8 cellular contexts compared by ENCODE assay signal in genomic region chr20:35541118-35541782, GRCh38. TPM values are rescaled to one million over a fixed set of nuclear protein-coding genes. Genes with fewer than 3 reads are reported as not detected.
DNase-seq lines count a peak whose midpoint lies in the region; ATAC-seq and TF ChIP-seq lines count a peak whose summit lies in the region.

No MANE protein-coding gene starts in this region.

- ATAC-seq in HG03135 (IDR thresholded peaks at IDR 0.05; ENCODE audit: unreplicated experiment) (peak; percentile 6), GM18511 (IDR thresholded peaks at IDR 0.05; ENCODE audit: unreplicated experiment) (no peak)

- H3K4me1 ChIP-seq in muscle layer of colon (ENCODE audit: insufficient read depth, low read length): peaks cover 19% of the 10 kb centered on the region

- TF ChIP-seq CTCF in AG04450 (IDR thresholded peaks at IDR 0.05; ENCODE audit: low read depth, low read length) (no peak), brain microvascular endothelial cell (IDR thresholded peaks at IDR 0.05; ENCODE audit: low read depth, low read length, missing control alignments) (no peak)

- H3K9me3 ChIP-seq in AG04450 (ENCODE audit: control insufficient read depth, insufficient read depth, low read length) (no peaks in the 10 kb centered on the region; the same call in 1 of the 2 replicates), muscle layer of colon (ENCODE audit: low read length) (no peaks in the 10 kb centered on the region)

- H3K4me3 ChIP-seq in AG04450 (ENCODE audit: low read depth, low read length) (peak overlapping the region; percentile 96), brain microvascular endothelial cell (ENCODE audit: low read depth, low read length) (peak overlapping the region; percentile 94), muscle layer of colon (ENCODE audit: low read depth in 1 of 2, low read length in 2 of 2) (peak overlapping the region; percentile 59 to 91)

- CTCF ChIA-PET in AG04450 (lab: Charles Lee): interaction anchor here (0.5 kb wide), 1 partner anchor 82 kb away, joined by 4 read pairs; no protein-coding TSS in a partner anchor

- in situ Hi-C loops in brain microvascular endothelial cell (cut with HindIII; ENCODE audit: low pct_ligation_motif_present, low sequenced_read_pairs): no loop called here

- H3K27me3 ChIP-seq in AG04450 (ENCODE audit: control insufficient read depth, insufficient read depth, low read length) (no peaks in the 10 kb centered on the region), brain microvascular endothelial cell (replicated peaks) (no peaks in the 10 kb centered on the region), muscle layer of colon (ENCODE audit: control insufficient read depth in 1 of 2, insufficient read depth in 2 of 2, low read length in 2 of 2) (no peaks in the 10 kb centered on the region)

- DNase-seq in AG04450 (ENCODE audit: low read depth, low spot score) (no peak), brain microvascular endothelial cell (no peak), hippocampal formation (lab: John Stamatoyannopoulos, UW) (no peak), AG08396 (ENCODE audit: low spot score) (no peak), epidermal melanocyte (ENCODE audit: insufficient read length, low spot score) (no peak)

- peaks cover 6% of the 10 kb centered on the region for H3K36me3 ChIP-seq in brain microvascular endothelial cell (replicated peaks)
- H3K36me3 ChIP-seq in muscle layer of colon (ENCODE audit: insufficient read depth, low read length): peaks cover 7% of the 10 kb centered on the region

- no peak overlapping the region for H3K27ac ChIP-seq in AG04450 (ENCODE audit: low read depth, low read length)
- no peak overlapping the region for H3K27ac ChIP-seq in brain microvascular endothelial cell
- peak overlapping the region; percentile 72 for H3K27ac ChIP-seq in muscle layer of colon (ENCODE audit: low read depth, low read length)

- POLR2A ChIA-PET in AG04450 (lab: Yijun Ruan, JAX): interaction anchor here (0.6 to 2.2 kb wide), 6 partner anchors 22 to 85 kb away, joined by 3 to 5 read pairs (median 3); partner anchors contain the start of gene SPAG4

- no peak overlapping the region for H3K9ac ChIP-seq in muscle layer of colon (ENCODE audit: low read length)

RNA-seq across cellular contexts. Expression of gene ERGIC3, which starts 0.6 kb away (rescaled TPM):
- polyA plus RNA-seq in AG04450 (2011; rRNA removed): 484 and 516 TPM in 2 replicates
- 285 and 328 TPM in 2 replicates for polyA minus RNA-seq in AG04450 (2011; rRNA and poly(A)+ RNA removed)

RNA-seq across cellular contexts. Expression of gene C20orf173, which starts 11.8 kb away (rescaled TPM):
- polyA plus RNA-seq in AG04450 (2011; rRNA removed): not detected in 2 replicates
- polyA minus RNA-seq in AG04450 (2011; rRNA and poly(A)+ RNA removed): not detected in 2 replicates
